Comparison of ENCODE assay signal across 9 cellular contexts in the genomic region with DNA sequence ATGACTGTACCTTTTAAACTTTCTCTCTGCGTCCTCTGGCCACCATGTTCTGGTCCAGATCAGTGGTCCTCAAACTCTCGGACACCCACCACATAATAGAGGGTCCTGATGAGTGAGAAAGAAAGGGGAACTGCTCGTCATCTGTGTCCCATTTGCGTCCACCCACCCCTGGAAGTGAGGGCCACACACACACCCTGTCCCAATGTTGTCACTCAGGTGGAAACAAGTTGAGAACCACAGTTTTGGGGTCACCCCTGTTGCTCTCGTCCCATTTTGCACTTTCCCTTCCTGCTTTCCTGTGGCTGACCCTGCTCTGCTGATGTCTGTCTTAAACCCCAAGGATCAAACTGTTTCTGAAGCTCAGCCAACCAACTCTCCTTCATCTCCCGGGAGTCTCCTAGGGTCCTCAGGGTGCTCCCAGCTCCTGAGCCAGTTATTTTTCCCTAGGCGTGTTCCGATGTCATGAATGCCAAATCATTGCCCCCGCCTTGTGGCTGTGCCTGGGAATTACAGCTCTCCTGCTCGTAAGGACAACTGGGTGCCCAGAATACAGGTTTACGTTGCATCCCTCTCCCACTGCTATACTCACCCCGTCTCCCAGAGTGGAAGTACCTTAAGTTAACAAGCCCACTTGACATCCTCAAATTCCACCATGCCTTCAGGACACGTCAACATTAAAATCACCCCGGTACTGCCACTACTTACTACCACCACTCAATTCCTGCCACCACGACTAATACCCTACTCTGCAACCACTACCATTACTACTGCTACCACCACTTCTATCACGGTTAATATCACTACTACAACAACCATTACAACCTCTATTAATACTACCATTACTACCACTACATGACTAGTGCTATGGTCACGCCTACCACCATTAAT. TPM values are rescaled to one million over a fixed set of nuclear protein-coding genes. Genes with fewer than 3 reads are reported as not detected.
DNase-seq lines count a peak whose midpoint lies in the region; ATAC-seq and TF ChIP-seq lines count a peak whose summit lies in the region.
"Had no signal": no experiment of that assay in that cellular context is flagged by ENCODE, and none has a peak within 500 bp of the region (broad histone marks: within the 10 kb centered on the region; RNA-seq: fewer than 3 reads in every experiment).

No MANE protein-coding gene starts in this region.

- no peaks in the 10 kb centered on the region for H3K36me3 ChIP-seq in Peyer's patch
- H3K36me3 ChIP-seq in brain microvascular endothelial cell (replicated peaks), result no peaks in the 10 kb centered on the region
- no peaks in the 10 kb centered on the region for H3K36me3 ChIP-seq in testis (ENCODE audit: low read depth, missing control alignments)

- 64 to 66% methylated on average over 17 of the region's 17 CpGs for WGBS in testis, 2 donors

- H3K4me1 ChIP-seq in Peyer's patch (no peaks in the 10 kb centered on the region), testis (no peaks in the 10 kb centered on the region)

- peak; percentile 85 for DNase-seq in D341Med (ENCODE audit: low spot score)
- DNase-seq in HuH-7.5 (ENCODE audit: low spot score), result peak; percentile 32
- DNase-seq in Peyer's patch, result peak in 2 of 3 donors; percentile 82 to 85
- DNase-seq in brain microvascular endothelial cell, result peak; percentile 63
- DNase-seq in left colon, result peak; percentile 51 to 86
- peak; percentile 65 for DNase-seq in testis

- no peak overlapping the region for H3K27ac ChIP-seq in Peyer's patch
- no peak overlapping the region for H3K27ac ChIP-seq in brain microvascular endothelial cell
- H3K27ac ChIP-seq in testis, result no peak overlapping the region

- no peak overlapping the region for H3K4me3 ChIP-seq in Peyer's patch
- H3K4me3 ChIP-seq in brain microvascular endothelial cell (ENCODE audit: low read depth, low read length), result no peak overlapping the region
- H3K4me3 ChIP-seq in testis, result no peak overlapping the region

- H3K9me3 ChIP-seq in Peyer's patch, result no peaks in the 10 kb centered on the region
- no peaks in the 10 kb centered on the region for H3K9me3 ChIP-seq in testis

- no peaks in the 10 kb centered on the region for H3K27me3 ChIP-seq in Peyer's patch
- no peaks in the 10 kb centered on the region for H3K27me3 ChIP-seq in brain microvascular endothelial cell (replicated peaks)
- H3K27me3 ChIP-seq in testis, result no peaks in the 10 kb centered on the region

- TF ChIP-seq POLR2A in Peyer's patch (IDR thresholded peaks at IDR 0.05) (no peak), testis (IDR thresholded peaks at IDR 0.05) (no peak)

- intact Hi-C loops in left colon (cut with DNase I, micrococcal nuclease), result no loop called here
- intact Hi-C loops in testis (cut with DNase I; ENCODE audit: low total_unique reads), result no loop called here

- ATAC-seq in left colon (peak; percentile 88), HG03108 (IDR thresholded peaks at IDR 0.05; ENCODE audit: unreplicated experiment) (no peak), HG03175 (IDR thresholded peaks at IDR 0.05; ENCODE audit: unreplicated experiment) (no peak)

- in situ Hi-C loops in brain microvascular endothelial cell (cut with HindIII; ENCODE audit: low pct_ligation_motif_present, low sequenced_read_pairs), result no loop called here

- TF ChIP-seq CTCF in Peyer's patch (IDR thresholded peaks at IDR 0.05), result peak in 5 of 6 experiments; percentile 19 to 86 (median 74)
- peak; percentile 93 for TF ChIP-seq CTCF in brain microvascular endothelial cell (IDR thresholded peaks at IDR 0.05; ENCODE audit: low read depth, low read length, missing control alignments)
- peak in 2 of 3 experiments; percentile 52 to 65 for TF ChIP-seq CTCF in testis (IDR thresholded peaks at IDR 0.05)

RNA-seq across cellular contexts. Expression of a gene that starts 26.0 kb away (rescaled TPM):
- total RNA-seq in Peyer's patch (10 to 100 TPM; 16.5 to 39.9 (median 32.2) TPM), left colon (10 to 100 TPM; 40.6 to 42.8 TPM), testis (1 to 10 TPM; 2.9 to 3.2 TPM)
- polyA plus RNA-seq in testis (ENCODE audit: insufficient read depth, low read depth, low replicate concordance), result 6.3 TPM
- polyA plus RNA-seq: IgD-negative memory B cell had no signal

Comparison
In these comparisons a context has a peak if more than half of its experiments do, and no peak if none do; other contexts are left out.
1. DNase-seq: peak in every context shown above with its lines; median percentile 85 in D341Med; 84 in Peyer's patch; 68 in left colon; 65 in testis; 63 in brain microvascular endothelial cell; 32 in HuH-7.5.
2. RNA of a gene that starts 26.0 kb away (total RNA-seq): 40.6 to 42.8 TPM in left colon and 16.5 to 39.9 TPM in Peyer's patch; 2.9 to 3.2 TPM in testis; every median in the first group is over 4 times any median in the second.
3. Peak in every context shown above with its lines, with median percentiles within 50 percentile points of each other: CTCF ChIP-seq.